15 cellular contexts compared by ENCODE assay signal in the genomic region with DNA sequence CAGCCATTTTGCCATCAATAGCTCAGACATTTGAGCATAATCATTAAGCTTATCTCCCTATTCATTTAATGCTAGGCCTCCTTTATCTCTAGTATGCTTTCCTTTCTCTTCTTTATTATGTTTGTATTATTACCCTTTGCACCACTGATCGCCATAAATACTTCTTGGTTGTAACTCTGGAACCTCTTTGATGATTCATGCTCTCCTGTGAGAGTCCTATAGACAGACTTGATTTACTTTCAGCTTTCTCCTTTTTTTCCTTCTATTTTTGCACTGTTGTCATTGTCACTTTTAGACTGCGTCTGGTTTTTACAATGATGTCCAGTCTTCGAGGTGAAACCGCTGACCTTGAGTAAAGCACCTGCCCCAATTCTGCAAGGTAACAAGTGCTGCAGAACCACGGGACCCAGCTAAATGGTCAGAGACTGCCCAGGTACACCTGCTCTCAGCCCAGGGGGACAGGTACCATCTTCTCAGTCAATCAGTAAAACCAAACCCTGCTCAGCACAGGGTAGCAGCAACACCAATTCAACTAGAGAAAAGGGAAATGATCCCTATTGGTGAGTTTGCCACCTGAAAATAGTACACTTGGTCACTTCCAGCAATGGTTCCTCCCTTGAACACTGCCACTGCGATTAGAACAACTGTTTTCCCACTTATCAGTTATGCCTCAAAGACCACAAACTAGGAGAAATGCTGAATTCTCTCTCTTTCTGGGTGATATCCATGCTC.
"Had no signal": no experiment of that assay in that cellular context is flagged by ENCODE, and none has a peak within 500 bp of the region (broad histone marks: within the 10 kb centered on the region; RNA-seq: fewer than 3 reads in every experiment).

No MANE protein-coding gene starts in this region.

- H3K27ac ChIP-seq: coronary artery, gastroesophageal sphincter, right atrium auricular region, skin epidermis, tibial nerve had no signal

- H3K9me3 Mint-ChIP-seq: activated CD8-positive, alpha-beta T cell treated with anti-CD3 and anti-CD28 coated beads for 36 hours; activated naive CD8-positive, alpha-beta T cell treated with anti-CD3 and anti-CD28 coated beads, Interleukin-2, amount 50 U/mL, for 24 hours; activated T-helper 1 cell treated with anti-CD3 and anti-CD28 coated beads, Interleukin-12 subunit alpha, Interleukin-12 subunit beta, Interleukin-2, Interleukin-4 antibody, amounts not matched to agents 30 ng/mL and 10 ng/mL and 1 ng/mL, durations not matched to agents 14 hours and 24 hours and 36 hours; naive thymus-derived CD8-positive, alpha-beta T cell had no signal

- H3K36me3 ChIP-seq: gastroesophageal sphincter, neutrophil, right atrium auricular region, tibial nerve had no signal

- H3K4me1 ChIP-seq: gastroesophageal sphincter, right atrium auricular region, tibial nerve had no signal

- ATAC-seq: activated CD8-positive, alpha-beta T cell treated with anti-CD3 and anti-CD28 coated beads for 36 hours; activated naive CD8-positive, alpha-beta T cell treated with anti-CD3 and anti-CD28 coated beads, Interleukin-2, amount 50 U/mL, for 24 hours; gastroesophageal sphincter; naive thymus-derived CD8-positive, alpha-beta T cell had no signal

- H3K4me3 Mint-ChIP-seq: activated CD8-positive, alpha-beta T cell treated with anti-CD3 and anti-CD28 coated beads for 36 hours; activated naive CD8-positive, alpha-beta T cell treated with anti-CD3 and anti-CD28 coated beads, Interleukin-2, amount 50 U/mL, for 24 hours; activated T-helper 1 cell treated with anti-CD3 and anti-CD28 coated beads, Interleukin-12 subunit alpha, Interleukin-12 subunit beta, Interleukin-2, Interleukin-4 antibody, amounts not matched to agents 30 ng/mL and 10 ng/mL and 1 ng/mL, durations not matched to agents 14 hours and 24 hours and 36 hours; naive thymus-derived CD8-positive, alpha-beta T cell had no signal

- H3K36me3 Mint-ChIP-seq: naive thymus-derived CD8-positive, alpha-beta T cell had no signal

- H3K27me3 ChIP-seq: gastroesophageal sphincter, neutrophil, right atrium auricular region, tibial nerve had no signal

- H3K9me3 ChIP-seq: gastroesophageal sphincter, neutrophil, right atrium auricular region, tibial nerve had no signal

- DNase-seq: activated CD4-positive, alpha-beta T cell treated with anti-CD3 and anti-CD28 coated beads for 4 hours; activated CD8-positive, alpha-beta memory T cell treated with anti-CD3 and anti-CD28 coated beads, Interleukin-2, amount 50 U/mL, for 48 hours; activated CD8-positive, alpha-beta T cell treated with anti-CD3 and anti-CD28 coated beads for 36 hours; activated naive CD4-positive, alpha-beta T cell; activated naive CD8-positive, alpha-beta T cell treated with anti-CD3 and anti-CD28 coated beads, Interleukin-2, amount 50 U/mL, for 24 hours; effector memory CD4-positive, alpha-beta T cell; naive thymus-derived CD8-positive, alpha-beta T cell; SW 1271 had no signal

- H3K27ac Mint-ChIP-seq: activated CD8-positive, alpha-beta T cell treated with anti-CD3 and anti-CD28 coated beads for 36 hours; activated naive CD8-positive, alpha-beta T cell treated with anti-CD3 and anti-CD28 coated beads, Interleukin-2, amount 50 U/mL, for 24 hours; activated T-helper 1 cell treated with anti-CD3 and anti-CD28 coated beads, Interleukin-12 subunit alpha, Interleukin-12 subunit beta, Interleukin-2, Interleukin-4 antibody, amounts not matched to agents 30 ng/mL and 10 ng/mL and 1 ng/mL, durations not matched to agents 14 hours and 24 hours and 36 hours had no signal

- H3K4me1 Mint-ChIP-seq: activated naive CD8-positive, alpha-beta T cell treated with anti-CD3 and anti-CD28 coated beads, Interleukin-2, amount 50 U/mL, for 24 hours had no signal

- H3K4me3 ChIP-seq: coronary artery, gastroesophageal sphincter, right atrium auricular region, skin epidermis, tibial nerve had no signal
